ENCODE assay signal across 11 cellular contexts in the genomic region with DNA sequence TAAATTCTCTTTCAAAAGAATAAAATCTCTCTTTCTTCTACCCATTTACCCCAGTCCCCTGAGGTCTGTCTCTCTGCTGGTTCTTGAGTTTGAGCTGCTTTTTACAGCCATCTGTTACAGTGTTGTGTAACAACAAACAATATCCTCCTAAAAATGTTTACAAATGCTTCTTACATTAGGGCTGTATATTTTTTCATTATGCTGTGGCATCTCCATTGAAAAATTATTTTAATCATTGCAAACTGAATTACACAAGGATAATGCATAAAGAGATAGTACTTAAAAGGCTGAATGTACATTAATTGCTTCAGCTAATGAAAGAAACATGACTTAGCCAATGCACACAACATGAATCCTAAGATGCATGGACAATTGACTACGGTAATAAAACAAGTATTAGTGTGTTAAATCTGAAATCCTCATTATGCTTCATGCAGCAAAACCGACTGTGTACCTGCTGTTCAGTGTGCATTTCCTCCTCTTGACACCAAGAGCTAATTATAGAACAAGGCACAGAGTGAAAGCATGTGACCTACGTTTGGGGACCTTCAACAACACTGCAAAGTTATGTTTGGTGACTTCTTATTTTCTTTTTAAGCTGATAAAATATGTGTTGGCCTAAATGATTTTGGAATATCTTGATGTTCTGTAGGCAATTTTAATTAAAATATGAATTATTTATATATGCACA.
A peak's percentile ranks its signal among the peaks of the same experiment; 100 is the strongest.
DNase-seq lines count a peak whose midpoint lies in the region; ATAC-seq and TF ChIP-seq lines count a peak whose summit lies in the region.
"Had no signal": no experiment of that assay in that cellular context is flagged by ENCODE, and none has a peak within 500 bp of the region (broad histone marks: within the 10 kb centered on the region; RNA-seq: fewer than 3 reads in every experiment).

No MANE protein-coding gene starts in this region.

- DNase-seq in glutamatergic neuron (no peak), left lobe of liver (ENCODE audit: low spot score) (no peak), HEK293T (ENCODE audit: extremely low spot score) (no peak), NCI-H187 treated with DMSO at 0.1 percent for 48 hours (lab: John Stamatoyannopoulos, UW) (no peak)
- DNase-seq: GOT3; kidney glomerular epithelial cell; OCI-M1; stimulated activated CD4-positive, alpha-beta T cell treated with anti-CD3 and anti-CD28 coated beads, Interleukin-4, amount 100 ng/mL, for 24 hours had no signal

- POLR2A ChIA-PET in HEK293T (lab: Yijun Ruan, JAX) = no interaction called here

- H3K4me3 Mint-ChIP-seq in glutamatergic neuron (ENCODE audit: unreplicated experiment) = peak overlapping the region; percentile 77

- no peaks in the 10 kb centered on the region for H3K27me3 Mint-ChIP-seq in glutamatergic neuron (ENCODE audit: unreplicated experiment)

- no peaks in the 10 kb centered on the region for H3K36me3 Mint-ChIP-seq in glutamatergic neuron (ENCODE audit: unreplicated experiment)

- TF ChIP-seq CTCF in glutamatergic neuron (IDR thresholded peaks at IDR 0.05; ENCODE audit: partially characterized antibody, unreplicated experiment) = no peak

- H3K9me3 Mint-ChIP-seq in glutamatergic neuron (ENCODE audit: unreplicated experiment) = peaks cover 9% of the 10 kb centered on the region

- H3K4me1 Mint-ChIP-seq in glutamatergic neuron (ENCODE audit: low read depth, unreplicated experiment) = peaks cover 27% of the 10 kb centered on the region

- ATAC-seq in GM18868 (IDR thresholded peaks at IDR 0.05; ENCODE audit: unreplicated experiment) (peak; percentile 72), GM21723 (IDR thresholded peaks at IDR 0.05; ENCODE audit: unreplicated experiment) (peak; percentile 91), HG03439 (IDR thresholded peaks at IDR 0.05; ENCODE audit: unreplicated experiment) (peak; percentile 73), left lobe of liver (no peak)

- H3K27ac Mint-ChIP-seq in glutamatergic neuron (ENCODE audit: unreplicated experiment) = peak overlapping the region; percentile 97

- CTCF ChIA-PET in HEK293T (lab: Yijun Ruan, JAX) = no interaction called here

TF ChIP-seq in HEK293T, 16 proteins besides CTCF, POLR2A, EP300 and RAD21:
- no peak for TF ChIP-seq ELF4 (IDR thresholded peaks at IDR 0.05)
- TF ChIP-seq CTBP1 (IDR thresholded peaks at IDR 0.05; ENCODE audit: borderline replicate concordance) = no peak
- TF ChIP-seq FOXM1 (IDR thresholded peaks at IDR 0.05; ENCODE audit: borderline replicate concordance) = no peak
- no peak for TF ChIP-seq ZNF384 (IDR thresholded peaks at IDR 0.05)
- TF ChIP-seq SP1 (IDR thresholded peaks at IDR 0.05) = no peak
- no peak for TF ChIP-seq FOXK2 (IDR thresholded peaks at IDR 0.05)
